In the genomic region with DNA sequence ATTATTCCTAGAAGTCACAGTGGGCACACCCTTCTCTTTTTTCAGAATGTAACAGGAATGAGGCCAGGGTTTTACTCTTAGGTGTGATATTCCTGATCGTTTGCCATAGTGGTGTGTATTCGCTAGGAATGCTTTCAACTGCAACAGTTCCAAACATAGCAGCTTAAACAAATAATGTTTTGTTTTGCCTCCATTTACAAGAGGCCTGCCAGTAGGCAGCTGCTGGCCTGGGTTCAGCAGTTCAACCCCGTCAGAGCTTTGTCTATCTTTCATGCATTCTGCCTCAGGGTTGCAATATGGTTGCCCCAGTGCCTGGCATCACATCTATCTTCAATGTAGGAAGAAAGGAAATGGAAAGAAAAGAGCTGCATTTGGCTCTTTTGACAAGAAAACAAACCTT, we compare ENCODE assay signal across 15 cellular contexts.
"Had no signal": no experiment of that assay in that cellular context is flagged by ENCODE, and none has a peak within 500 bp of the region (broad histone marks: within the 10 kb centered on the region; RNA-seq: fewer than 3 reads in every experiment).

No MANE protein-coding gene starts in this region.

- DNase-seq: cortex of kidney; effector CD8-positive, alpha-beta T cell; hippocampal formation; kidney glomerular epithelial cell; lower lobe of right lung; occipital lobe; stimulated activated CD4-positive, alpha-beta T cell treated with anti-CD3 and anti-CD28 coated beads, Interleukin-2, amount 100 ng/mL, for 48 hours; stimulated activated naive CD4-positive, alpha-beta T cell treated with Interleukin-2 at 50 U/mL for 16 hours; trophoblast cell had no signal

- H3K4me3 Mint-ChIP-seq: memory B cell, mesothelial cell of epicardium, nephron had no signal

- H3K27ac Mint-ChIP-seq: memory B cell, mesothelial cell of epicardium, nephron, progenitor cell of endocrine pancreas had no signal

- ATAC-seq: heart left ventricle, lower lobe of right lung, right cardiac atrium had no signal

- H3K36me3 Mint-ChIP-seq: memory B cell, mesothelial cell of epicardium had no signal

- H3K9me3 Mint-ChIP-seq: memory B cell, mesothelial cell of epicardium, nephron had no signal
